ENCODE assay signal across 29 cellular contexts in the genomic region with DNA sequence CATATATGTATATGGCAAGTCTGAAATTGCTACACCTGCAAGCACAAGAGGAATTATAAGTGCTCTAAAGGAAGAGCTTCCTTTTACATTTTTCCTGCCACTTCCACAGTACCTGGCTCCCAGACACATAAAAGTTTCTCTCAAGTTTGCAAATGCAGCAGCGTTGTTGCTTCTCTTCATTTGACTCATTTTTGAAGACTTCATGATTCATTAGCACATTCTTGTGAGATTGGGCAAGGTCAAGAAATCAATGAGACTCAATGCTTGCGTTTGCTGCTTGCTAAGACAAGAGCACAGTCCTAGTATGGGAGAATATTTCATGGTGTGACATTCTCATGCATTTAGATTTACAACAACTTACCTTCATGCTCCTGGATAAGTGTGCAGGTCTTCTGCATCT. TPM values are rescaled to one million over a fixed set of nuclear protein-coding genes. Genes with fewer than 3 reads are reported as not detected.
"Had no signal": no experiment of that assay in that cellular context is flagged by ENCODE, and none has a peak within 500 bp of the region (broad histone marks: within the 10 kb centered on the region; RNA-seq: fewer than 3 reads in every experiment).

No MANE protein-coding gene starts in this region.

- ATAC-seq: activated T-cell treated with anti-CD3 and anti-CD28 coated beads, Interleukin-2, amount 50 U/mL, for 4 hours; gastrocnemius medialis; heart left ventricle; left ventricle myocardium superior; mucosa of descending colon; naive thymus-derived CD4-positive, alpha-beta T cell; pancreas; T-cell had no signal

- H3K36me3 Mint-ChIP-seq: brain, memory B cell, neural progenitor cell, T-cell had no signal

- H3K4me1 Mint-ChIP-seq: brain; central memory CD8-positive, alpha-beta T cell; endodermal cell; memory B cell; neural progenitor cell; T-cell had no signal

- H3K4me3 ChIP-seq: colonic mucosa, gastrocnemius medialis, heart left ventricle, mucosa of descending colon, neural progenitor cell, pancreas, sigmoid colon, spleen, thyroid gland had no signal

- H3K4me3 Mint-ChIP-seq: activated naive CD4-positive, alpha-beta T cell treated with anti-CD3 and anti-CD28 coated beads for 36 hours; activated T-cell treated with anti-CD3 and anti-CD28 coated beads, Interleukin-2, amount 50 U/mL, for 4 hours; brain; central memory CD8-positive, alpha-beta T cell; endodermal cell; memory B cell; naive thymus-derived CD4-positive, alpha-beta T cell; neural progenitor cell; T-cell had no signal

- H3K9me3 Mint-ChIP-seq: activated T-cell treated with anti-CD3 and anti-CD28 coated beads, Interleukin-2, amount 50 U/mL, for 4 hours; brain; central memory CD8-positive, alpha-beta T cell; memory B cell; T-cell had no signal

- DNase-seq: activated CD4-positive, alpha-beta T cell treated with anti-CD3 and anti-CD28 coated beads, Interleukin-2, amount 50 U/mL, for 1 hour; activated CD4-positive, CD25-positive, alpha-beta regulatory T cell treated with anti-CD3 and anti-CD28 coated beads, Interleukin-2, amount 50 U/mL, for 72 hours; activated CD8-positive, alpha-beta memory T cell treated with anti-CD3 and anti-CD28 coated beads, Interleukin-2, amount 50 U/mL, for 4 hours; activated naive CD4-positive, alpha-beta T cell treated with anti-CD3 and anti-CD28 coated beads for 36 hours; activated T-cell treated with anti-CD3 and anti-CD28 coated beads, Interleukin-2, amount 50 U/mL, for 4 hours; anterior cingulate cortex; colonic mucosa; endodermal cell; gastrocnemius medialis; heart left ventricle; left ventricle myocardium superior; mucosa of descending colon; naive thymus-derived CD4-positive, alpha-beta T cell; pancreas; sigmoid colon; spleen; stimulated activated CD8-positive, alpha-beta memory T cell treated with anti-CD3 and anti-CD28 coated beads, Interleukin-4, amount 100 ng/mL, for 48 hours; stimulated activated naive CD4-positive, alpha-beta T cell; T-cell; T1000; thyroid gland had no signal

- H3K27ac Mint-ChIP-seq: activated naive CD4-positive, alpha-beta T cell treated with anti-CD3 and anti-CD28 coated beads for 36 hours; brain; endodermal cell; memory B cell; naive thymus-derived CD4-positive, alpha-beta T cell; neural progenitor cell; T-cell had no signal

RNA-seq across cellular contexts. Expression of a gene that starts 49.9 kb away (rescaled TPM):
- total RNA-seq: activated naive CD4-positive, alpha-beta T cell treated with anti-CD3 and anti-CD28 coated beads for 36 hours; activated T-cell treated with anti-CD3 and anti-CD28 coated beads, Interleukin-2, amount 50 U/mL, for 4 hours; colonic mucosa; endodermal cell; epithelial cell of proximal tubule; gastrocnemius medialis; heart left ventricle; kidney epithelial cell; left ventricle myocardium superior; mucosa of descending colon; naive thymus-derived CD4-positive, alpha-beta T cell; pancreas; sigmoid colon; spleen; subcutaneous adipose tissue; T-cell; thyroid gland; urinary bladder had no signal
- polyA plus RNA-seq: heart left ventricle; naive thymus-derived CD4-positive, alpha-beta T cell; pancreas; sigmoid colon; spleen; urinary bladder had no signal
